Comparison of ENCODE assay signal across 8 cellular contexts in genomic region chr14:36319899-36320209, GRCh38. TPM values are rescaled to one million over a fixed set of nuclear protein-coding genes. Genes with fewer than 3 reads are reported as not detected.
DNase-seq lines count a peak whose midpoint lies in the region; ATAC-seq and TF ChIP-seq lines count a peak whose summit lies in the region.

No MANE protein-coding gene starts in this region.

- peak overlapping the region; percentile 84 for H3K4me2 ChIP-seq in KMS-11

- peaks cover 10 to 15% (median 11%) of the 10 kb centered on the region in 3 donors for H3K27me3 Mint-ChIP-seq in CD14-positive monocyte (ENCODE audit: low read depth in 3 of 3)
- peaks cover 16% of the 10 kb centered on the region for H3K27me3 Mint-ChIP-seq in dendritic cell treated with granulocyte-macrophage colony-stimulating factor and Interleukin-4, amounts not matched to agents 40 ng/mL and 50 ng/mL, for 4 days
- H3K27me3 Mint-ChIP-seq in natural killer cell treated with Interleukin-12 subunit alpha and Interleukin-12 subunit beta and Interleukin-15 and Interleukin-18, amount 100 ng/mL, for 72 hours = peaks cover 10 to 18% of the 10 kb centered on the region in 2 donors

- peak overlapping the region; percentile 72 for H3K27ac ChIP-seq in KMS-11

- H3K4me1 Mint-ChIP-seq in CD14-positive monocyte = peaks cover 13% of the 10 kb centered on the region
- peaks cover 14% of the 10 kb centered on the region for H3K4me1 Mint-ChIP-seq in dendritic cell treated with granulocyte-macrophage colony-stimulating factor and Interleukin-4, amounts not matched to agents 40 ng/mL and 50 ng/mL, for 4 days (ENCODE audit: low read depth)
- H3K4me1 Mint-ChIP-seq in natural killer cell treated with Interleukin-12 subunit alpha and Interleukin-12 subunit beta and Interleukin-15 and Interleukin-18, amount 100 ng/mL, for 72 hours (ENCODE audit: low read depth in 2 of 2) = peaks cover 18 to 38% of the 10 kb centered on the region in 2 donors

- peak overlapping the region; percentile 93 to 95 for H3K4me3 Mint-ChIP-seq in CD14-positive monocyte
- peak overlapping the region; percentile 91 for H3K4me3 Mint-ChIP-seq in dendritic cell treated with granulocyte-macrophage colony-stimulating factor and Interleukin-4, amounts not matched to agents 40 ng/mL and 50 ng/mL, for 4 days
- H3K4me3 Mint-ChIP-seq in natural killer cell treated with Interleukin-12 subunit alpha and Interleukin-12 subunit beta and Interleukin-15 and Interleukin-18, amount 100 ng/mL, for 72 hours = peak overlapping the region; percentile 92

- no peak for TF ChIP-seq POLR2A in GM18505 (IDR thresholded peaks at IDR 0.05; ENCODE audit: borderline replicate concordance, extremely low read depth, insufficient read depth, insufficient read length)

- DNase-seq in CD14-positive monocyte (ENCODE audit: low spot score) = no peak
- DNase-seq in natural killer cell treated with Interleukin-12 subunit alpha and Interleukin-12 subunit beta and Interleukin-15 and Interleukin-18, amount 100 ng/mL, for 72 hours (ENCODE audit: low spot score) = no peak

- H3K27me3 ChIP-seq in KMS-11 (ENCODE audit: insufficient read depth, low read depth) = no peaks in the 10 kb centered on the region

- peak overlapping the region; percentile 74 for H3K9ac ChIP-seq in KMS-11

- intact Hi-C loops in CD14-positive monocyte (cut with micrococcal nuclease) = no loop called here
- intact Hi-C loops in dendritic cell treated with granulocyte-macrophage colony-stimulating factor and Interleukin-4, amounts not matched to agents 40 ng/mL and 50 ng/mL, for 4 days (cut with micrococcal nuclease) = loop anchor here (1.0 to 5.0 kb wide), 2 partner anchors 54 to 493 kb away; partner anchors contain the start of gene BRMS1L

- ATAC-seq in natural killer cell treated with Interleukin-12 subunit alpha and Interleukin-12 subunit beta and Interleukin-15 and Interleukin-18, amount 100 ng/mL, for 72 hours = no peak
- no peak for ATAC-seq in GM21447 (IDR thresholded peaks at IDR 0.05; ENCODE audit: unreplicated experiment)
- no peak for ATAC-seq in GM21619 (IDR thresholded peaks at IDR 0.05; ENCODE audit: unreplicated experiment)
- ATAC-seq in GM18505 (IDR thresholded peaks at IDR 0.05; ENCODE audit: unreplicated experiment) = no peak
- no peak for ATAC-seq in HG02840 (IDR thresholded peaks at IDR 0.05; ENCODE audit: low FRiP score, unreplicated experiment)

- peaks cover 0 to 5% (median 3%) of the 10 kb centered on the region in 7 donors for H3K9me3 Mint-ChIP-seq in CD14-positive monocyte
- peaks cover 6% of the 10 kb centered on the region for H3K9me3 Mint-ChIP-seq in dendritic cell treated with granulocyte-macrophage colony-stimulating factor and Interleukin-4, amounts not matched to agents 40 ng/mL and 50 ng/mL, for 4 days
- peaks cover 4% of the 10 kb centered on the region for H3K9me3 Mint-ChIP-seq in natural killer cell treated with Interleukin-12 subunit alpha and Interleukin-12 subunit beta and Interleukin-15 and Interleukin-18, amount 100 ng/mL, for 72 hours

- no peak for TF ChIP-seq CTCF in CD14-positive monocyte (IDR thresholded peaks at IDR 0.05)
- TF ChIP-seq CTCF in KMS-11 (conservative IDR thresholded peaks at IDR 0.05; ENCODE audit: low read depth, low read length) = no peak

- no peaks in the 10 kb centered on the region for H3K36me3 Mint-ChIP-seq in CD14-positive monocyte
- peaks cover 12% of the 10 kb centered on the region for H3K36me3 Mint-ChIP-seq in dendritic cell treated with granulocyte-macrophage colony-stimulating factor and Interleukin-4, amounts not matched to agents 40 ng/mL and 50 ng/mL, for 4 days (ENCODE audit: low read depth)
- peaks cover 5% of the 10 kb centered on the region for H3K36me3 Mint-ChIP-seq in natural killer cell treated with Interleukin-12 subunit alpha and Interleukin-12 subunit beta and Interleukin-15 and Interleukin-18, amount 100 ng/mL, for 72 hours

- no peaks in the 10 kb centered on the region for H3K36me3 ChIP-seq in KMS-11 (ENCODE audit: insufficient read depth)

- H2AFZ ChIP-seq in KMS-11 (ENCODE audit: low read depth) = peak overlapping the region; percentile 90; the same call in 1 of the 2 replicates

- H3K4me3 ChIP-seq in KMS-11 (IDR thresholded peaks at IDR 0.05; ENCODE audit: insufficient read depth, low read depth, low read length) = no peak overlapping the region

- H4K20me1 ChIP-seq in KMS-11 (ENCODE audit: insufficient read depth) = no peaks in the 10 kb centered on the region

- peaks cover 13% of the 10 kb centered on the region for H3K4me1 ChIP-seq in KMS-11 (ENCODE audit: low read depth, poor library complexity, severe bottlenecking)

- H3K79me2 ChIP-seq in KMS-11 (ENCODE audit: insufficient read depth, low read depth) = peaks cover 42% of the 10 kb centered on the region

- peak overlapping the region; percentile 81 to 93 (median 89) for H3K27ac Mint-ChIP-seq in CD14-positive monocyte
- peak overlapping the region; percentile 92 for H3K27ac Mint-ChIP-seq in dendritic cell treated with granulocyte-macrophage colony-stimulating factor and Interleukin-4, amounts not matched to agents 40 ng/mL and 50 ng/mL, for 4 days
- H3K27ac Mint-ChIP-seq in natural killer cell treated with Interleukin-12 subunit alpha and Interleukin-12 subunit beta and Interleukin-15 and Interleukin-18, amount 100 ng/mL, for 72 hours = peak overlapping the region; percentile 67 to 79

RNA-seq across cellular contexts. Expression of gene MBIP, which starts 0.6 kb away (rescaled TPM):
- 1 to 10 TPM; 6.6 to 9.1 TPM for polyA plus RNA-seq in CD14-positive monocyte
- total RNA-seq in natural killer cell treated with Interleukin-12 subunit alpha and Interleukin-12 subunit beta and Interleukin-15 and Interleukin-18, amount 100 ng/mL, for 72 hours = 10 to 100 TPM; 20.2 to 24.5 TPM
